12 cellular contexts compared by ENCODE assay signal in genomic region chr4:159071178-159071968, GRCh38. TPM values are rescaled to one million over a fixed set of nuclear protein-coding genes. Genes with fewer than 3 reads are reported as not detected.
A peak's percentile ranks its signal among the peaks of the same experiment; 100 is the strongest.
DNase-seq lines count a peak whose midpoint lies in the region; ATAC-seq and TF ChIP-seq lines count a peak whose summit lies in the region.
"Had no signal": no experiment of that assay in that cellular context is flagged by ENCODE, and none has a peak within 500 bp of the region (broad histone marks: within the 10 kb centered on the region; RNA-seq: fewer than 3 reads in every experiment).

No MANE protein-coding gene starts in this region.

- peak overlapping the region; percentile 54 for H3K27ac ChIP-seq in mesendoderm (ENCODE audit: low read depth, low read length)

- H3K56ac ChIP-seq in mesendoderm (ENCODE audit: low read length), result no peak overlapping the region

- no peak overlapping the region for H4K5ac ChIP-seq in mesendoderm (ENCODE audit: low read length)

- no peak overlapping the region for H3K23ac ChIP-seq in mesendoderm (ENCODE audit: low read length)

- DNase-seq in Daoy (ENCODE audit: low read depth), result peak; percentile 29
- DNase-seq in RPMI7951 (ENCODE audit: low read depth), result peak; percentile 58
- DNase-seq in epithelial cell of proximal tubule (ENCODE audit: low read depth), result peak; percentile 77
- DNase-seq in mesendoderm, result peak; percentile 95
- no peak for DNase-seq in amygdala (lab: John Stamatoyannopoulos, UW)
- DNase-seq in omental fat pad (ENCODE audit: low spot score), result no peak
- DNase-seq in activated CD8-positive, alpha-beta memory T cell treated with anti-CD3 and anti-CD28 coated beads, Interleukin-2, amount 50 U/mL, for 4 hours, result no peak
- DNase-seq: activated naive CD8-positive, alpha-beta T cell treated with anti-CD3 and anti-CD28 coated beads, Interleukin-2, amount 10 ng/mL, durations not matched to agents 7 days and 5 days; CD4-positive, alpha-beta T cell; Karpas-422; stomach had no signal

- H3K4ac ChIP-seq in mesendoderm (ENCODE audit: low read depth, low read length), result no peak overlapping the region

- no CpG with 5 or more reads among the region's 1 CpG for WGBS in mesendoderm (ENCODE audit: extremely low coverage, insufficient coverage, low lambda C conversion rate)

- no peaks in the 10 kb centered on the region for H3K36me3 ChIP-seq in mesendoderm (ENCODE audit: control insufficient read depth, insufficient read depth, low read length)
- H3K36me3 ChIP-seq: stomach had no signal

- no peak overlapping the region for H2AK5ac ChIP-seq in mesendoderm (ENCODE audit: low read length)

- no peak overlapping the region for H3K18ac ChIP-seq in mesendoderm (ENCODE audit: low read length)

- H3K4me3 ChIP-seq in epithelial cell of proximal tubule (ENCODE audit: low read depth, low read length) (no peak overlapping the region), mesendoderm (ENCODE audit: low read length) (no peak overlapping the region)
- H3K4me3 ChIP-seq: stomach had no signal

- H3K4me2 ChIP-seq in mesendoderm (ENCODE audit: low read length), result no peak overlapping the region

- H4K8ac ChIP-seq in mesendoderm (ENCODE audit: low read depth, low read length), result no peak overlapping the region

- no peak overlapping the region for H3K9ac ChIP-seq in mesendoderm (ENCODE audit: low read length)

- no peaks in the 10 kb centered on the region for H3K4me1 ChIP-seq in mesendoderm (ENCODE audit: control insufficient read depth, low read depth, low read length)

- H3K79me2 ChIP-seq in mesendoderm (ENCODE audit: control insufficient read depth, insufficient read depth, low read length), result no peaks in the 10 kb centered on the region

- H3K79me1 ChIP-seq in mesendoderm (ENCODE audit: low read length), result no peaks in the 10 kb centered on the region

- H2BK120ac ChIP-seq in mesendoderm (ENCODE audit: low read depth, low read length), result no peak overlapping the region

- no peaks in the 10 kb centered on the region for H3K27me3 ChIP-seq in mesendoderm (ENCODE audit: insufficient read depth, low read length, poor library complexity)
- H3K27me3 ChIP-seq: stomach had no signal

- H2BK15ac ChIP-seq in mesendoderm (replicated peaks; ENCODE audit: low read depth), result peak overlapping the region; percentile 64

- no peak for ATAC-seq in omental fat pad (ENCODE audit: low FRiP score)
- no peak for ATAC-seq in GM19035 (IDR thresholded peaks at IDR 0.05; ENCODE audit: unreplicated experiment)

- no peak for TF ChIP-seq CTCF in epithelial cell of proximal tubule (conservative IDR thresholded peaks at IDR 0.05; ENCODE audit: low read depth, low read length)
- TF ChIP-seq CTCF in omental fat pad (IDR thresholded peaks at IDR 0.05), result no peak

- no peak overlapping the region for H2BK5ac ChIP-seq in mesendoderm (ENCODE audit: low read length)

RNA-seq across cellular contexts. Expression of gene RAPGEF2, which starts 31.5 kb away (rescaled TPM):
- total RNA-seq in Daoy (2014; rRNA removed; shearing (Covaris generic)), result 9.1 and 12.2 TPM in 2 replicates
- 12.7 and 12.9 TPM in 2 replicates for total RNA-seq in RPMI7951 (2014; rRNA removed; shearing (Covaris generic))
- total RNA-seq in epithelial cell of proximal tubule, result 22.3 and 38.9 TPM in 2 replicates
- 45.1 TPM for polyA plus RNA-seq in mesendoderm (2013, experiment 1 of 2)
- polyA plus RNA-seq in mesendoderm (2013, experiment 2 of 2), result 44.1 TPM
- 100 to 1,000 TPM in 1 of 4 donors, 10 to 100 TPM in 3; 47.2 to 105 (median 50.2) TPM for total RNA-seq in omental fat pad

Comparison
In these comparisons a context has a peak if more than half of its experiments do, and no peak if none do; other contexts are left out.
1. DNase-seq: peak in Daoy (single experiment), RPMI7951 (single experiment), epithelial cell of proximal tubule (single experiment) and mesendoderm (single experiment); none in amygdala (0 of 56), omental fat pad (single experiment) and activated CD8-positive, alpha-beta memory T cell treated with anti-CD3 and anti-CD28 coated beads, Interleukin-2, amount 50 U/mL, for 4 hours (single experiment).